In the genomic region with DNA sequence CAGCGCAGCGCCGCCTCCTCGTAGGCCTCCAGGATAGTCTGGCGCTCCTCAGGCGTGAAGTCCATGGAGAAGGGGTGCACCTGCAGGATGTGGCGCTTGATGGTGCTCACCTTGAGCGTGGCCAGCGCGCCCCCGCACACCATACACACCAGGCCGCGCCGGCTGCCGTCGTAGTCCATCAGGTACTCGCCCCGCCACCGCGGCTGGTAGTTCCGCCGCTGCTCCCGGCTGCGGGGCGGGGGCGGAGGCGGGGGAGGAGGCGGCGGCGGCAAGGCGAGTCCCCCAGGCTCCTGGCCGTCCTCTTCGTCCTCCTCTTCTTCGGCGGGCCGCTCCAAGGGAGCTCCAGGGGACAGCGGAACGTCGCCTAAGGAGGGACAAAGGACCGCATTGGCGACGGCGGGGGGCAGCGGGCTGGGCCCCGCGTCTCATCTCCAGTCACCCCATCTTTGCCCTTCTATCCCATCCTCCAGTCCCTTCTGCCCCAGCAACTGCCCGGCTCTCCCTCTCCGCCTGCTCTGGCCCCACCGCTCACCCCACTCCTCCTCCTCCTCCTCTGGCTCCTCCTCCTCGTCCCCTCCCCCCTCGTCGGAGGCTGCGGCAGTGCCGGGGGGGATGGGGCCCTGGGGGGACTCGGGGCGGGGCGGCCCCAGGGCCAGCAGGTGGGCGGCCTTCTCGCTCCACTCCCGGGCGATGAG, we compare ENCODE assay signal across 9 cellular contexts. TPM values are rescaled to one million over a fixed set of nuclear protein-coding genes. Genes with fewer than 3 reads are reported as not detected.
DNase-seq lines count a peak whose midpoint lies in the region; ATAC-seq, FAIRE-seq and TF ChIP-seq lines count a peak whose summit lies in the region.
"Had no signal": no experiment of that assay in that cellular context is flagged by ENCODE, and none has a peak within 500 bp of the region (broad histone marks: within the 10 kb centered on the region; RNA-seq: fewer than 3 reads in every experiment).

No MANE protein-coding gene starts in this region.

- no peaks in the 10 kb centered on the region for H3K9me3 ChIP-seq in hepatocyte (ENCODE audit: low read depth)
- H3K9me3 ChIP-seq in pancreas = no peaks in the 10 kb centered on the region

- H3K79me2 ChIP-seq in ACC112 (ENCODE audit: control insufficient read depth, insufficient read depth, low read length, unreplicated experiment) (peaks cover 18% of the 10 kb centered on the region), hepatocyte (peaks cover 53% of the 10 kb centered on the region)

- DNase-seq in astrocyte of the spinal cord (ENCODE audit: low read depth, low spot score) (peak; percentile 20), hepatocyte (ENCODE audit: low spot score) (peak; percentile 26), pancreas (peak in 4 of 6 donors; percentile 38 to 76 (median 51)), T-helper 1 cell (no peak), NAMALWA (ENCODE audit: low spot score) (no peak), NCI-H2029 (lab: John Stamatoyannopoulos, UW) (no peak)
- DNase-seq: T1000 had no signal

- no peak for TF ChIP-seq CTCF in astrocyte of the spinal cord (IDR thresholded peaks at IDR 0.05; ENCODE audit: low read depth, low read length)
- TF ChIP-seq CTCF in hepatocyte (IDR thresholded peaks at IDR 0.05; ENCODE audit: poor library complexity) = no peak
- no peak for TF ChIP-seq CTCF in pancreas (IDR thresholded peaks at IDR 0.05)

- peak overlapping the region; percentile 42 for H3K4me3 ChIP-seq in ACC112 (ENCODE audit: low read depth, low read length)
- peak overlapping the region; percentile 7 for H3K4me3 ChIP-seq in astrocyte of the spinal cord (ENCODE audit: low read depth, low read length)
- no peak overlapping the region for H3K4me3 ChIP-seq in hepatocyte
- peak overlapping the region in 2 of 4 donors; percentile 39 to 42 for H3K4me3 ChIP-seq in pancreas

- no peak overlapping the region for H2AFZ ChIP-seq in ACC112 (ENCODE audit: low read length, unreplicated experiment)
- H2AFZ ChIP-seq in hepatocyte = no peak overlapping the region

- peak overlapping the region; percentile 58 for H3K4me2 ChIP-seq in hepatocyte

- no peak for ATAC-seq in pancreas
- ATAC-seq in HG02884 (IDR thresholded peaks at IDR 0.05; ENCODE audit: unreplicated experiment) = no peak

- intact Hi-C loops in pancreas (cut with DNase I) = loop anchor here in 2 of 3 donors (10.0 kb wide), 2 partner anchors 71 to 181 kb away; a partner anchor contains a TSS

- in situ Hi-C loops in astrocyte of the spinal cord (cut with HindIII; ENCODE audit: low sequenced_read_pairs) = no loop called here

- WGBS in hepatocyte (ENCODE audit: low lambda C conversion rate, missing lambda C conversion rate) = 50% methylated on average over 32 of the region's 61 CpGs
- WGBS in pancreas, 2 donors = 86% methylated on average over 43 to 61 of the region's 61 CpGs

- FAIRE-seq in pancreas (lab: Jason Lieb, UNC) = no peak

- H3K27ac ChIP-seq in ACC112 (ENCODE audit: low read depth, low read length) (no peak overlapping the region), hepatocyte (no peak overlapping the region), pancreas (no peak overlapping the region)

- H3K36me3 ChIP-seq in ACC112 (ENCODE audit: insufficient read depth, low read length) (no peaks in the 10 kb centered on the region), hepatocyte (replicated peaks; ENCODE audit: insufficient read depth, low read depth) (no peaks in the 10 kb centered on the region), pancreas (peaks cover 0 to 7% (median 0%) of the 10 kb centered on the region in 3 donors)

- H3K4me1 ChIP-seq in ACC112 (ENCODE audit: control insufficient read depth, insufficient read depth, low read length, unreplicated experiment) = peaks cover 26% of the 10 kb centered on the region
- peaks cover 51% of the 10 kb centered on the region for H3K4me1 ChIP-seq in hepatocyte (ENCODE audit: insufficient read depth)
- H3K4me1 ChIP-seq in pancreas = peaks cover 0 to 3% (median 0%) of the 10 kb centered on the region in 3 donors

- H4K20me1 ChIP-seq in hepatocyte (ENCODE audit: insufficient read depth, poor library complexity, severe bottlenecking) = peaks cover 65% of the 10 kb centered on the region

- H3K27me3 ChIP-seq in ACC112 (ENCODE audit: insufficient read depth, low read length) (no peaks in the 10 kb centered on the region), hepatocyte (no peaks in the 10 kb centered on the region), pancreas (no peaks in the 10 kb centered on the region)

- no peaks in the 10 kb centered on the region for H3K9me2 ChIP-seq in hepatocyte (replicated peaks; ENCODE audit: insufficient read depth)

RNA-seq across cellular contexts. Expression of a gene that starts 4.9 kb away (rescaled TPM):
- total RNA-seq in hepatocyte = 41.8 and 44.1 TPM in 2 replicates
- polyA plus RNA-seq in hepatocyte = 12.3 and 14.7 TPM in 2 replicates
- total RNA-seq in pancreas = 10 to 100 TPM in 1 of 6 donors, 1 to 10 TPM in 5; 4.3 to 11.3 (median 6.2) TPM
- polyA plus RNA-seq in pancreas = 10 to 100 TPM in 1 of 2 donors, 1 to 10 TPM in 1; 7.0 to 10.0 TPM

RNA-seq across cellular contexts. Expression of a gene that starts 49.6 kb away (rescaled TPM):
- total RNA-seq in hepatocyte (24.0 and 25.2 TPM in 2 replicates), pancreas (1 to 10 TPM; 2.5 to 7.8 (median 4.3) TPM)
- polyA plus RNA-seq in hepatocyte (5.4 and 9.9 TPM in 2 replicates), pancreas (1 to 10 TPM; 8.0 to 8.3 TPM)

Comparison
In these comparisons a context has a peak if more than half of its experiments do, and no peak if none do; other contexts are left out.
1. DNase-seq: peak in astrocyte of the spinal cord (single experiment), hepatocyte (single experiment) and pancreas (4 of 6); none in T-helper 1 cell (0 of 5), NAMALWA (single experiment) and NCI-H2029 (single experiment).